ENCODE assay signal across 8 cellular contexts in genomic region chr2:27798948-27799645, GRCh38. TPM values are rescaled to one million over a fixed set of nuclear protein-coding genes. Genes with fewer than 3 reads are reported as not detected.
DNase-seq lines count a peak whose midpoint lies in the region; ATAC-seq and TF ChIP-seq lines count a peak whose summit lies in the region.
"Had no signal": no experiment of that assay in that cellular context is flagged by ENCODE, and none has a peak within 500 bp of the region (broad histone marks: within the 10 kb centered on the region; RNA-seq: fewer than 3 reads in every experiment).

No MANE protein-coding gene starts in this region.

- H3K4me3 Mint-ChIP-seq in activated CD8-positive, alpha-beta T cell treated with anti-CD3 and anti-CD28 coated beads, Interleukin-2, amount 10 ng/mL, durations not matched to agents 7 days and 5 days: no peak overlapping the region
- H3K4me3 Mint-ChIP-seq: neural crest cell had no signal

- no peaks in the 10 kb centered on the region for H3K9me3 Mint-ChIP-seq in activated CD8-positive, alpha-beta T cell treated with anti-CD3 and anti-CD28 coated beads, Interleukin-2, amount 10 ng/mL, durations not matched to agents 7 days and 5 days (ENCODE audit: insufficient read depth)
- H3K9me3 Mint-ChIP-seq: neural crest cell had no signal

- peaks cover 9% of the 10 kb centered on the region; the same call in 1 of the 2 replicates for H3K4me1 ChIP-seq in HUES48 (ENCODE audit: control insufficient read depth, insufficient read depth, low read length)
- H3K4me1 ChIP-seq in mammary epithelial cell (ENCODE audit: insufficient read depth, low read length): peaks cover 30% of the 10 kb centered on the region
- peaks cover 3 to 35% (median 7%) of the 10 kb centered on the region in 4 donors for H3K4me1 ChIP-seq in transverse colon

- H3K27ac ChIP-seq in HUES48 (ENCODE audit: low read depth, low read length) (peak overlapping the region; percentile 78), mammary epithelial cell (ENCODE audit: insufficient read depth, low read depth, low read length) (peak overlapping the region; percentile 94), transverse colon (peak overlapping the region; percentile 49 to 78 (median 72))

- ATAC-seq in activated CD8-positive, alpha-beta T cell treated with anti-CD3 and anti-CD28 coated beads, Interleukin-2, amount 10 ng/mL, durations not matched to agents 7 days and 5 days: no peak
- no peak for ATAC-seq in HG03457 (IDR thresholded peaks at IDR 0.05; ENCODE audit: unreplicated experiment)

- BruUV-seq in mammary epithelial cell (replicated peaks; lab: Mats Ljungman, UMichigan): no TSS peak

- no peaks in the 10 kb centered on the region for H3K36me3 Mint-ChIP-seq in activated CD8-positive, alpha-beta T cell treated with anti-CD3 and anti-CD28 coated beads, Interleukin-2, amount 10 ng/mL, durations not matched to agents 7 days and 5 days (ENCODE audit: low read depth)

- dilution Hi-C loops in mammary epithelial cell (cut with HindIII; ENCODE audit: low sequenced_read_pairs): no loop called here

- peak; percentile 77 for TF ChIP-seq EP300 in transverse colon (IDR thresholded peaks at IDR 0.05; ENCODE audit: low read depth)

- H4K20me1 ChIP-seq in mammary epithelial cell (ENCODE audit: insufficient read depth, low read length): no peaks in the 10 kb centered on the region

- H3K4me1 Mint-ChIP-seq in activated CD8-positive, alpha-beta T cell treated with anti-CD3 and anti-CD28 coated beads, Interleukin-2, amount 10 ng/mL, durations not matched to agents 7 days and 5 days (ENCODE audit: low read depth): no peaks in the 10 kb centered on the region

- H3K27me3 ChIP-seq in HUES48 (ENCODE audit: control insufficient read depth, insufficient read depth, low read length) (no peaks in the 10 kb centered on the region), mammary epithelial cell (ENCODE audit: insufficient read depth, low read length) (no peaks in the 10 kb centered on the region), kidney epithelial cell (ENCODE audit: control insufficient read depth, insufficient read depth, low read length) (no peaks in the 10 kb centered on the region), transverse colon (no peaks in the 10 kb centered on the region)

- no peak overlapping the region for H3K4me3 ChIP-seq in HUES48 (ENCODE audit: low read depth, low read length)
- H3K4me3 ChIP-seq in mammary epithelial cell (replicated peaks in 1 of 3; ENCODE audit: insufficient read depth in 1 of 3, low read depth in 2 of 3, low read length in 3 of 3): no peak overlapping the region
- no peak overlapping the region for H3K4me3 ChIP-seq in kidney epithelial cell (ENCODE audit: low read depth, low read length)
- H3K4me3 ChIP-seq in transverse colon: no peak overlapping the region

- CTCF ChIA-PET in mammary epithelial cell (lab: Charles Lee; ENCODE audit: low non-redundant PET): interaction anchor here (0.6 to 0.7 kb wide), 3 partner anchors 23 to 95 kb away, joined by 5 to 9 read pairs (median 7); no protein-coding TSS in a partner anchor
- CTCF ChIA-PET in activated CD8-positive, alpha-beta T cell treated with anti-CD3 and anti-CD28 coated beads, Interleukin-2, amount 10 ng/mL, durations not matched to agents 7 days and 5 days (lab: Charles Lee): no interaction called here

- no peaks in the 10 kb centered on the region for H3K79me2 ChIP-seq in mammary epithelial cell (ENCODE audit: insufficient read depth, low read length)

- no peak overlapping the region for H3K9ac ChIP-seq in HUES48 (ENCODE audit: low read depth, low read length)
- peak overlapping the region; percentile 82 for H3K9ac ChIP-seq in mammary epithelial cell (ENCODE audit: insufficient read depth, low read length)

- intact Hi-C loops in mammary epithelial cell (cut with micrococcal nuclease): loop anchor here (1.0 to 2.0 kb wide), 7 partner anchors 26 to 598 kb away; partner anchors contain the start of genes BABAM2 and RBKS
- intact Hi-C loops in transverse colon (cut with DNase I; ENCODE audit: low total_unique reads): no loop called here

- TF ChIP-seq POLR2A in transverse colon (IDR thresholded peaks at IDR 0.05): no peak

- H3K27ac Mint-ChIP-seq in activated CD8-positive, alpha-beta T cell treated with anti-CD3 and anti-CD28 coated beads, Interleukin-2, amount 10 ng/mL, durations not matched to agents 7 days and 5 days: no peak overlapping the region

- H3K27me3 Mint-ChIP-seq in activated CD8-positive, alpha-beta T cell treated with anti-CD3 and anti-CD28 coated beads, Interleukin-2, amount 10 ng/mL, durations not matched to agents 7 days and 5 days (ENCODE audit: low read depth): no peaks in the 10 kb centered on the region

- DNase-seq in mammary epithelial cell: peak; percentile 100
- DNase-seq in kidney epithelial cell (ENCODE audit: low read depth): peak; percentile 100
- DNase-seq in transverse colon: peak; percentile 18
- no peak for DNase-seq in NCI-H1092 (lab: John Stamatoyannopoulos, UW)
- DNase-seq in activated CD8-positive, alpha-beta T cell treated with anti-CD3 and anti-CD28 coated beads, Interleukin-2, amount 10 ng/mL, durations not matched to agents 7 days and 5 days: no peak

- H2AFZ ChIP-seq in mammary epithelial cell (ENCODE audit: low read depth, low read length): peak overlapping the region; percentile 23

- 15% methylated on average over 11 of the region's 11 CpGs for WGBS in mammary epithelial cell (ENCODE audit: low coverage, missing lambda C conversion rate)
- WGBS in transverse colon (ENCODE audit: low coverage in 1 of 2), 2 donors: 70 to 85% methylated on average over 9 to 11 of the region's 11 CpGs

- no peaks in the 10 kb centered on the region for H3K9me3 ChIP-seq in HUES48 (ENCODE audit: control insufficient read depth, insufficient read depth, low read length)
- no peaks in the 10 kb centered on the region for H3K9me3 ChIP-seq in mammary epithelial cell (replicated peaks; ENCODE audit: insufficient read depth, low read length)
- no peaks in the 10 kb centered on the region for H3K9me3 ChIP-seq in transverse colon

- TF ChIP-seq CTCF in mammary epithelial cell (conservative IDR thresholded peaks at IDR 0.05 in 1 of 2, IDR thresholded peaks at IDR 0.05 in 1 of 2; ENCODE audit: extremely low read depth in 1 of 2, insufficient read depth in 1 of 2, low read depth in 1 of 2, low read length in 2 of 2): no peak
- TF ChIP-seq CTCF in kidney epithelial cell (IDR thresholded peaks at IDR 0.05; ENCODE audit: insufficient read depth, low read length, poor library complexity, severe bottlenecking): no peak
- no peak for TF ChIP-seq CTCF in transverse colon (IDR thresholded peaks at IDR 0.05)

- in situ Hi-C loops in mammary epithelial cell (cut with MboI; ENCODE audit: low sequenced_read_pairs in 2 of 2): no loop called here
- in situ Hi-C loops in transverse colon (cut with MboI; ENCODE audit: low pct_ligation_motif_present in 1 of 4, low pct_unique_long_range_greater_than_20kb in 1 of 4, low sequenced_read_pairs in 3 of 4): no loop called here

- peak overlapping the region; percentile 53 for H3K4me2 ChIP-seq in mammary epithelial cell (ENCODE audit: insufficient read depth, low read depth, low read length)

- H3K36me3 ChIP-seq in HUES48 (ENCODE audit: control insufficient read depth, insufficient read depth, low read length): no peaks in the 10 kb centered on the region
- no peaks in the 10 kb centered on the region for H3K36me3 ChIP-seq in mammary epithelial cell (ENCODE audit: insufficient read depth, low read length)
- H3K36me3 ChIP-seq in kidney epithelial cell (ENCODE audit: control insufficient read depth, insufficient read depth, low read length): no peaks in the 10 kb centered on the region
- H3K36me3 ChIP-seq in transverse colon: no peaks in the 10 kb centered on the region

- POLR2A ChIA-PET in activated CD8-positive, alpha-beta T cell treated with anti-CD3 and anti-CD28 coated beads, Interleukin-2, amount 10 ng/mL, durations not matched to agents 7 days and 5 days (lab: Charles Lee): no interaction called here

RNA-seq across cellular contexts. Expression of gene MRPL33, which starts 27.6 kb away (rescaled TPM):
- total RNA-seq in mammary epithelial cell: 10 to 100 TPM; 40.2 to 83.6 TPM
- 61.7 TPM for polyA plus RNA-seq in mammary epithelial cell
- 1.9 TPM for polyA minus RNA-seq in mammary epithelial cell
- total RNA-seq in kidney epithelial cell: 121 and 139 TPM in 2 replicates
- 10 to 100 TPM in 3 of 4 donors, 1 to 10 TPM in 1; 7.2 to 89.4 (median 45.7) TPM for total RNA-seq in transverse colon
- 10 to 100 TPM; 47.9 to 57.8 TPM for total RNA-seq in activated CD8-positive, alpha-beta T cell treated with anti-CD3 and anti-CD28 coated beads, Interleukin-2, amount 10 ng/mL, durations not matched to agents 7 days and 5 days

Comparison
In these comparisons a context has a peak if more than half of its experiments do, and no peak if none do; other contexts are left out.
1. DNase-seq: peak in mammary epithelial cell (single experiment), kidney epithelial cell (single experiment) and transverse colon (single experiment); none in NCI-H1092 (single experiment) and activated CD8-positive, alpha-beta T cell treated with anti-CD3 and anti-CD28 coated beads, Interleukin-2, amount 10 ng/mL, durations not matched to agents 7 days and 5 days (single experiment).
2. Peak in every context shown above with its lines, with median percentiles within 50 percentile points of each other: H3K27ac ChIP-seq.